21 cellular contexts compared by ENCODE assay signal in genomic region chr16:51753382-51753781, GRCh38.
"Had no signal": no experiment of that assay in that cellular context is flagged by ENCODE, and none has a peak within 500 bp of the region (broad histone marks: within the 10 kb centered on the region; RNA-seq: fewer than 3 reads in every experiment).

No MANE protein-coding gene starts in this region.

- H3K27ac Mint-ChIP-seq: activated CD8-positive, alpha-beta T cell treated with anti-CD3 and anti-CD28 coated beads for 36 hours; activated naive CD8-positive, alpha-beta T cell treated with anti-CD3 and anti-CD28 coated beads, Interleukin-2, amount 10 ng/mL, durations not matched to agents 7 days and 5 days; activated T-helper 17 cell treated with anti-CD3 and anti-CD28 coated beads, Interleukin-2, amount 50 U/mL, for 72 hours; natural killer cell; T-helper 2 cell treated with Interferon-gamma antibody and Interleukin-4, amounts not matched to agents 5 μg/mL and 100 μg/mL, for 36 hours had no signal

- DNase-seq: activated CD4-positive, alpha-beta T cell treated with anti-CD3 and anti-CD28 coated beads for 48 hours; activated CD4-positive, CD25-positive, alpha-beta regulatory T cell; activated CD8-positive, alpha-beta T cell treated with anti-CD3 and anti-CD28 coated beads for 36 hours; activated naive CD4-positive, alpha-beta T cell treated with Interleukin-2 at 50 U/mL for 16 hours; activated naive CD8-positive, alpha-beta T cell treated with anti-CD3 and anti-CD28 coated beads, Interleukin-2, amount 10 ng/mL, durations not matched to agents 7 days and 5 days; activated T-cell treated with anti-CD3 and anti-CD28 coated beads, Interleukin-2, amount 50 U/mL, for 1 hour; body of pancreas; caudate nucleus; foreskin keratinocyte; hypothalamus; islet precursor cell; left colon; natural killer cell; occipital lobe; posterior cingulate gyrus; stimulated activated CD4-positive, alpha-beta T cell treated with anti-CD3 and anti-CD28 coated beads, Interleukin-12 subunit alpha, Interleukin-12 subunit beta, amount 100 ng/mL, for 4 hours; stimulated activated CD4-positive, alpha-beta T cell treated with anti-CD3 and anti-CD28 coated beads, Interleukin-2, amount 100 ng/mL, for 24 hours; stimulated activated naive CD4-positive, alpha-beta T cell treated with Interleukin-2 at 50 U/mL for 16 hours; thyroid gland had no signal

- H3K4me1 Mint-ChIP-seq: activated naive CD8-positive, alpha-beta T cell treated with anti-CD3 and anti-CD28 coated beads, Interleukin-2, amount 10 ng/mL, durations not matched to agents 7 days and 5 days; activated T-helper 17 cell treated with anti-CD3 and anti-CD28 coated beads, Interleukin-2, amount 50 U/mL, for 72 hours; natural killer cell had no signal

- H3K9me3 Mint-ChIP-seq: activated CD8-positive, alpha-beta T cell treated with anti-CD3 and anti-CD28 coated beads for 36 hours; activated naive CD8-positive, alpha-beta T cell treated with anti-CD3 and anti-CD28 coated beads, Interleukin-2, amount 10 ng/mL, durations not matched to agents 7 days and 5 days; activated T-helper 17 cell treated with anti-CD3 and anti-CD28 coated beads, Interleukin-2, amount 50 U/mL, for 72 hours; T-helper 2 cell treated with Interferon-gamma antibody and Interleukin-4, amounts not matched to agents 5 μg/mL and 100 μg/mL, for 36 hours had no signal

- H3K36me3 Mint-ChIP-seq: activated naive CD8-positive, alpha-beta T cell treated with anti-CD3 and anti-CD28 coated beads, Interleukin-2, amount 10 ng/mL, durations not matched to agents 7 days and 5 days; natural killer cell had no signal

- H3K27me3 Mint-ChIP-seq: activated naive CD8-positive, alpha-beta T cell treated with anti-CD3 and anti-CD28 coated beads, Interleukin-2, amount 10 ng/mL, durations not matched to agents 7 days and 5 days; activated T-helper 17 cell treated with anti-CD3 and anti-CD28 coated beads, Interleukin-2, amount 50 U/mL, for 72 hours had no signal

- H3K4me3 Mint-ChIP-seq: activated CD8-positive, alpha-beta T cell treated with anti-CD3 and anti-CD28 coated beads for 36 hours; activated naive CD8-positive, alpha-beta T cell treated with anti-CD3 and anti-CD28 coated beads, Interleukin-2, amount 10 ng/mL, durations not matched to agents 7 days and 5 days; activated T-helper 17 cell treated with anti-CD3 and anti-CD28 coated beads, Interleukin-2, amount 50 U/mL, for 72 hours; natural killer cell; T-helper 2 cell treated with Interferon-gamma antibody and Interleukin-4, amounts not matched to agents 5 μg/mL and 100 μg/mL, for 36 hours had no signal
